ENCODE assay signal across 20 cellular contexts in the genomic region with DNA sequence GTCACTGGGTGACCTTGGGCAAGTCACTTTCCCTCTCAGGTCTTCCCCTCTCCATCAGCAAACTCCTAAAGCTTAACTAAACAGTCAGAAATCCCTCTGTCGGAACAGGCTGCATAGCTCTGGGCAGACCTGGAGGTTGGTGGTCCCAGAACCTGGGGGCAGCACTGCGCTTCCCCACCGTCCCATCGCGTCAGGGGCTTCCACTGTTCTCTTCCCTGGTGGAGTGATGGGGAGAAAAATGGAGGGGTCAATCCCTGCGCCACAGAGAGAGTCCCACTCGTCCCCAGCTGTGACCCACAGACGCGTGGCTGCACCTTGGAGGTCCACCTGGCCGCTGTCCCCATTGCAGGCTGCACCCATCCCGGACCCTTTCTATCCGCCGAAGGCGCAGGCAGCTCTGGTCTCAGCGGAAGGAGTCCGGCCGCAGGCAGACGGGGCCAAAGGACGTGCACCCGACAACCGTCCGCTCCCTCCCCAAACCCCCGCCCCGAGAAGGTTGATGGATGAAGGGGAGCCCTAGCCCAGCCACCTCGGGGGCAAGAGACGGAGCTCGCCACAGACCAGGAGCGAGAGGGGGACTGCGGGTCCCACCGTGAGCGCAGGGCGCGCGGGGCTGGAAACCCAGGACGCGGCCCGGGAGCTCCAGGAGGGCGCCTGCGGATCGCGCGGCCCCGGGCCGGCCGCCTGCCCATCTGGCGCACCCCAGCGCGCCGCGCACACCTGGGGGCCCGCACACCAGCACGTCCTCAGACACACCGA. TPM values are rescaled to one million over a fixed set of nuclear protein-coding genes. Genes with fewer than 3 reads are reported as not detected.
DNase-seq lines count a peak whose midpoint lies in the region; FAIRE-seq and TF ChIP-seq lines count a peak whose summit lies in the region.
"Had no signal": no experiment of that assay in that cellular context is flagged by ENCODE, and none has a peak within 500 bp of the region (broad histone marks: within the 10 kb centered on the region; RNA-seq: fewer than 3 reads in every experiment).

No MANE protein-coding gene starts in this region.

- no peak overlapping the region for H3K23ac ChIP-seq in H9 (ENCODE audit: insufficient read length, low read depth, low read length)
- no peak overlapping the region for H3K23ac ChIP-seq in H1 (ENCODE audit: insufficient read length)

- no CpG with 5 or more reads among the region's 53 CpGs for WGBS in H9 (ENCODE audit: extremely low coverage, insufficient read length, low lambda C conversion rate)
- 7% methylated on average over 33 of the region's 53 CpGs; no CpG with 5 or more reads in 1 of the 2 experiments for WGBS in H1 (ENCODE audit: extremely low coverage in 1 of 2, insufficient coverage in 1 of 2, insufficient read length in 1 of 2, insufficient replicate concordance in 2 of 2, low coverage in 1 of 2, low lambda C conversion rate in 2 of 2, missing lambda C conversion rate in 1 of 2), 2 experiments

- H3K27me3 ChIP-seq in H9 (ENCODE audit: insufficient read depth, low read length) (peaks cover 71% of the 10 kb centered on the region), H1 (replicated peaks in 1 of 4; ENCODE audit: control insufficient read depth in 3 of 4, extremely low read depth in 1 of 4, insufficient read depth in 3 of 4, low read length in 3 of 4) (peaks cover 67 to 96% (median 81%) of the 10 kb centered on the region in 4 experiments), neural cell (ENCODE audit: insufficient read depth, low read depth, low read length) (peaks cover 75% of the 10 kb centered on the region)

- peak overlapping the region; percentile 22 for H3K4me2 ChIP-seq in H9 (ENCODE audit: insufficient read depth, insufficient read length, low read length)
- peak overlapping the region; percentile 47 to 71 for H3K4me2 ChIP-seq in H1 (ENCODE audit: insufficient read depth in 1 of 2, low read depth in 2 of 2, low read length in 2 of 2)
- no peak overlapping the region for H3K4me2 ChIP-seq in neural cell (ENCODE audit: low read length)
- H3K4me2 ChIP-seq: BLaER1 treated with 17β-estradiol and CSF1 and Interleukin-3, amounts not matched to agents 10 nM and 100 nM had no signal

- H4K20me1 ChIP-seq in H9 (ENCODE audit: control insufficient read depth, insufficient read depth, insufficient read length) (no peaks in the 10 kb centered on the region), H1 (replicated peaks in 1 of 2; ENCODE audit: control insufficient read depth in 1 of 2, insufficient read depth in 2 of 2, low read length in 2 of 2) (peaks cover 17 to 18% of the 10 kb centered on the region in 2 experiments), neural cell (ENCODE audit: insufficient read depth) (no peaks in the 10 kb centered on the region)

- peaks cover 0 to 6% (median 0%) of the 10 kb centered on the region in 4 experiments; a peak in 1 of 8 replicates for H3K36me3 ChIP-seq in H1 (ENCODE audit: control insufficient read depth in 2 of 4, insufficient read depth in 4 of 4, low read length in 3 of 4)
- H3K36me3 ChIP-seq in neural cell (ENCODE audit: insufficient read depth, low read length): no peaks in the 10 kb centered on the region
- H3K36me3 ChIP-seq: BLaER1 treated with 17β-estradiol and CSF1 and Interleukin-3, amounts not matched to agents 10 nM and 100 nM had no signal

- H3T11ph ChIP-seq in H9 (ENCODE audit: low read length): no peak overlapping the region

- H3K9ac ChIP-seq in H9 (ENCODE audit: extremely low read depth, insufficient read length, low read length): no peak overlapping the region
- no peak overlapping the region for H3K9ac ChIP-seq in H1 (replicated peaks in 1 of 4; ENCODE audit: extremely low read depth in 1 of 4, low read depth in 3 of 4, low read length in 3 of 4)
- H3K9ac ChIP-seq in neural cell (ENCODE audit: low read length): no peak overlapping the region
- H3K9ac ChIP-seq: BLaER1 treated with 17β-estradiol and CSF1 and Interleukin-3, amounts not matched to agents 10 nM and 100 nM had no signal

- intact Hi-C loops in Calu3 (cut with micrococcal nuclease; ENCODE audit: unreplicated experiment): no loop called here

- no peaks in the 10 kb centered on the region for H3K79me2 ChIP-seq in H9 (ENCODE audit: insufficient read depth, low read length)
- no peaks in the 10 kb centered on the region for H3K79me2 ChIP-seq in H1 (ENCODE audit: control insufficient read depth in 1 of 2, insufficient read depth in 2 of 2, low read length in 2 of 2)
- H3K79me2 ChIP-seq in neural cell (replicated peaks; ENCODE audit: insufficient read depth, low read length): no peaks in the 10 kb centered on the region

- no peak overlapping the region for H3K27ac Mint-ChIP-seq in H9
- H3K27ac Mint-ChIP-seq in Calu3 (ENCODE audit: unreplicated experiment): no peak overlapping the region
- H3K27ac Mint-ChIP-seq in activated naive CD4-positive, alpha-beta T cell treated with anti-CD3 and anti-CD28 coated beads, Interleukin-2, amount 10 ng/mL, durations not matched to agents 7 days and 5 days: no peak overlapping the region
- H3K27ac Mint-ChIP-seq: HFFc6, IgD-negative memory B cell had no signal

- POLR2A ChIA-PET in H1 (lab: Charles Lee; ENCODE audit: partially characterized antibody): interaction anchor here (0.8 to 2.0 kb wide), 3 partner anchors 48 to 159 kb away, joined by 3 to 5 read pairs (median 4); no protein-coding TSS in a partner anchor

- DNase-seq in AG08395 (ENCODE audit: low spot score) (peak; percentile 4), H9 (no peak), H1 (ENCODE audit: low read depth in 1 of 2, low spot score in 2 of 2) (peak in 1 of 2 experiments; percentile 65), NCI-H510A treated with DMSO at 0.1 percent for 48 hours (lab: John Stamatoyannopoulos, UW) (no peak), CD1c-positive myeloid dendritic cell (ENCODE audit: extremely low spot score) (no peak), Calu3 (no peak)
- no peak for DNase-seq in activated naive CD4-positive, alpha-beta T cell treated with anti-CD3 and anti-CD28 coated beads, Interleukin-2, amount 10 ng/mL, durations not matched to agents 7 days and 5 days
- DNase-seq: activated CD4-positive, alpha-beta T cell treated with anti-CD3 and anti-CD28 coated beads for 4 hours; activated naive CD4-positive, alpha-beta T cell; erythroblast; HFFc6; hypothalamus; NCI-H1930; stimulated activated CD4-positive, alpha-beta T cell treated with anti-CD3 and anti-CD28 coated beads, Interleukin-4, amount 100 ng/mL, for 4 hours; stimulated activated naive CD8-positive, alpha-beta T cell treated with anti-CD3 and anti-CD28 coated beads, Interleukin-15, Interleukin-2, amounts not matched to agents 100 U/mL and 50 U/mL, for 24 hours had no signal

- H3K14ac ChIP-seq in H9 (ENCODE audit: insufficient read depth, low read length) (no peak overlapping the region), H1 (ENCODE audit: insufficient read length) (no peak overlapping the region)

- no peak overlapping the region for H2AK5ac ChIP-seq in H9 (ENCODE audit: insufficient read length, low read length)
- H2AK5ac ChIP-seq in H1 (ENCODE audit: low read depth, low read length): no peak overlapping the region

- peaks cover 24 to 40% of the 10 kb centered on the region in 2 experiments for H3K4me1 Mint-ChIP-seq in H9
- H3K4me1 Mint-ChIP-seq in Calu3 (ENCODE audit: low read depth, unreplicated experiment): no peaks in the 10 kb centered on the region
- peaks cover 18% of the 10 kb centered on the region for H3K4me1 Mint-ChIP-seq in activated naive CD4-positive, alpha-beta T cell treated with anti-CD3 and anti-CD28 coated beads, Interleukin-2, amount 10 ng/mL, durations not matched to agents 7 days and 5 days

- H2BK120ac ChIP-seq in H9 (ENCODE audit: low read depth, low read length, poor library complexity, severe bottlenecking): no peak overlapping the region
- H2BK120ac ChIP-seq in H1 (replicated peaks; ENCODE audit: low read depth, low read length): no peak overlapping the region

- H3F3A ChIP-seq in neural cell (ENCODE audit: insufficient read depth, low read length, poor library complexity, severe bottlenecking): no peaks in the 10 kb centered on the region

- H2BK12ac ChIP-seq in H9 (ENCODE audit: insufficient read length, low read depth, low read length): no peak overlapping the region
- no peak overlapping the region for H2BK12ac ChIP-seq in H1 (ENCODE audit: low read depth, low read length)

- no peak overlapping the region for H2BK5ac ChIP-seq in H9 (ENCODE audit: insufficient read length, low read length)
- no peak overlapping the region for H2BK5ac ChIP-seq in H1 (ENCODE audit: low read depth, low read length)

- H3K9me3 Mint-ChIP-seq in H9 (no peaks in the 10 kb centered on the region), Calu3 (ENCODE audit: low read depth, unreplicated experiment) (no peaks in the 10 kb centered on the region)
- no peaks in the 10 kb centered on the region for H3K9me3 Mint-ChIP-seq in activated naive CD4-positive, alpha-beta T cell treated with anti-CD3 and anti-CD28 coated beads, Interleukin-2, amount 10 ng/mL, durations not matched to agents 7 days and 5 days
- H3K9me3 Mint-ChIP-seq: HFFc6 had no signal

- peak overlapping the region; percentile 15 to 57 (median 34); a peak in 7 of 8 replicates for H3K4me3 ChIP-seq in H1 (ENCODE audit: extremely low read depth in 1 of 4, insufficient read depth in 2 of 4, low read depth in 3 of 4, low read length in 4 of 4)
- peak overlapping the region; percentile 54 for H3K4me3 ChIP-seq in neural cell (ENCODE audit: low read length)
- H3K4me3 ChIP-seq: BLaER1 treated with 17β-estradiol and CSF1 and Interleukin-3, amounts not matched to agents 10 nM and 100 nM had no signal

- H3K18ac ChIP-seq in H9 (ENCODE audit: insufficient read length, low read depth, low read length) (no peak overlapping the region), H1 (ENCODE audit: extremely low read depth, low read length) (no peak overlapping the region)

- H2AFZ ChIP-seq in H9 (ENCODE audit: low read length) (no peak overlapping the region), H1 (ENCODE audit: low read length) (no peak overlapping the region), neural cell (ENCODE audit: low read depth, low read length) (no peak overlapping the region)

- H3K27me3 Mint-ChIP-seq in H9 (ENCODE audit: low read depth) (peaks cover 95% of the 10 kb centered on the region), Calu3 (ENCODE audit: unreplicated experiment) (peaks cover 99% of the 10 kb centered on the region)
- H3K27me3 Mint-ChIP-seq in activated naive CD4-positive, alpha-beta T cell treated with anti-CD3 and anti-CD28 coated beads, Interleukin-2, amount 10 ng/mL, durations not matched to agents 7 days and 5 days: peaks cover 93% of the 10 kb centered on the region

- H4K91ac ChIP-seq in H9 (ENCODE audit: insufficient read length, low read depth, low read length): no peak overlapping the region
- H4K91ac ChIP-seq in H1 (replicated peaks; ENCODE audit: insufficient read length, low read length): no peak overlapping the region

- H3K9me2 ChIP-seq in neural cell (ENCODE audit: insufficient read depth, low read length): no peaks in the 10 kb centered on the region

- H4K8ac ChIP-seq in H9 (replicated peaks; ENCODE audit: insufficient read length, low read depth, low read length): no peak overlapping the region
- no peak overlapping the region for H4K8ac ChIP-seq in H1 (ENCODE audit: extremely low read depth, insufficient read depth, low read length)

- no peak overlapping the region for H2BK20ac ChIP-seq in H9 (ENCODE audit: low read depth, low read length, poor library complexity, severe bottlenecking)
- no peak overlapping the region for H2BK20ac ChIP-seq in H1 (ENCODE audit: low read length)

- H3K56ac ChIP-seq in H9 (ENCODE audit: insufficient read length, low read depth, low read length) (no peak overlapping the region), H1 (replicated peaks; ENCODE audit: insufficient read length, low read depth, low read length) (no peak overlapping the region)

- no peak for FAIRE-seq in H1 (lab: Jason Lieb, UNC)

- no peak overlapping the region for H3K27ac ChIP-seq in H9 (ENCODE audit: insufficient read length, low read depth, low read length)
- no peak overlapping the region for H3K27ac ChIP-seq in H1 (ENCODE audit: low read depth, low read length)
- H3K27ac ChIP-seq in neural cell (ENCODE audit: low read length): no peak overlapping the region
- H3K27ac ChIP-seq: BLaER1 treated with 17β-estradiol and CSF1 and Interleukin-3, amounts not matched to agents 10 nM and 100 nM had no signal

- H4K5ac ChIP-seq in H9 (ENCODE audit: insufficient read length, low read depth, low read length): no peak overlapping the region
- H4K5ac ChIP-seq in H1 (ENCODE audit: insufficient read length, low read depth, low read length): no peak overlapping the region

- H3K4me3 Mint-ChIP-seq in H9 (peak overlapping the region; percentile 49 to 78), Calu3 (ENCODE audit: low read depth, unreplicated experiment) (no peak overlapping the region)
- no peak overlapping the region for H3K4me3 Mint-ChIP-seq in activated naive CD4-positive, alpha-beta T cell treated with anti-CD3 and anti-CD28 coated beads, Interleukin-2, amount 10 ng/mL, durations not matched to agents 7 days and 5 days
- H3K4me3 Mint-ChIP-seq: HFFc6 had no signal

- H3K79me1 ChIP-seq in H9 (ENCODE audit: insufficient read depth, low read depth, low read length, poor library complexity, severe bottlenecking) (no peaks in the 10 kb centered on the region), H1 (ENCODE audit: low read depth, low read length) (no peaks in the 10 kb centered on the region)

- no peak for TF ChIP-seq POLR2A in H1 (IDR thresholded peaks at IDR 0.05; ENCODE audit: control extremely low read depth in 1 of 2, low read depth in 2 of 2, low read length in 2 of 2)

- CTCF ChIA-PET in H1 (lab: Charles Lee; ENCODE audit: partially characterized antibody): interaction anchor here (1.0 to 11.6 kb wide), 20 partner anchors 7 to 449 kb away, joined by 3 to 197 read pairs (median 13); no protein-coding TSS in a partner anchor
- CTCF ChIA-PET in Calu3 (lab: Charles Lee): interaction anchor here (0.7 to 1.3 kb wide), 4 partner anchors 35 to 219 kb away, joined by 4 to 9 read pairs (median 6); no protein-coding TSS in a partner anchor
- CTCF ChIA-PET in activated naive CD4-positive, alpha-beta T cell treated with anti-CD3 and anti-CD28 coated beads, Interleukin-2, amount 10 ng/mL, durations not matched to agents 7 days and 5 days (lab: Charles Lee): no interaction called here

- no peaks in the 10 kb centered on the region; a peak in 1 of 7 replicates for H3K36me3 Mint-ChIP-seq in H9 (ENCODE audit: insufficient read depth in 1 of 3, low read depth in 3 of 3)
- H3K36me3 Mint-ChIP-seq in Calu3 (ENCODE audit: insufficient read depth, unreplicated experiment): no peaks in the 10 kb centered on the region
- no peaks in the 10 kb centered on the region for H3K36me3 Mint-ChIP-seq in activated naive CD4-positive, alpha-beta T cell treated with anti-CD3 and anti-CD28 coated beads, Interleukin-2, amount 10 ng/mL, durations not matched to agents 7 days and 5 days
- H3K36me3 Mint-ChIP-seq: IgD-negative memory B cell had no signal

- H2BK15ac ChIP-seq in H9 (ENCODE audit: low read depth, low read length) (no peak overlapping the region), H1 (ENCODE audit: low read length) (no peak overlapping the region)

- TF ChIP-seq EP300 in H1 (IDR thresholded peaks at IDR 0.05; ENCODE audit: borderline replicate concordance in 1 of 2, low read depth in 2 of 2, low read length in 2 of 2) (no peak), neural cell (conservative IDR thresholded peaks at IDR 0.05; ENCODE audit: poor library complexity, severe bottlenecking) (no peak)

- no peak for TF ChIP-seq CTCF in H9 (conservative IDR thresholded peaks at IDR 0.05)
- TF ChIP-seq CTCF in H1 (IDR thresholded peaks at IDR 0.05; ENCODE audit: control extremely low read depth in 1 of 3, insufficient read depth in 1 of 3, low read depth in 1 of 3, low read length in 3 of 3): no peak
- no peak for TF ChIP-seq CTCF in neural cell (IDR thresholded peaks at IDR 0.05; ENCODE audit: poor library complexity, severe bottlenecking)
- no peak for TF ChIP-seq CTCF in Calu3 (IDR thresholded peaks at IDR 0.05; ENCODE audit: unreplicated experiment)

- H3K4ac ChIP-seq in H9 (ENCODE audit: low read depth, low read length) (no peak overlapping the region), H1 (replicated peaks; ENCODE audit: insufficient read length, low read depth, low read length) (no peak overlapping the region)

- no TSS peak for BruUV-seq in Calu3 (replicated peaks; lab: Mats Ljungman, UMichigan)

- no peaks in the 10 kb centered on the region; the same call in 1 of the 2 replicates for H3K4me1 ChIP-seq in H9 (ENCODE audit: insufficient read depth, low read length)
- H3K4me1 ChIP-seq in H1 (replicated peaks in 1 of 4; ENCODE audit: control insufficient read depth in 3 of 4, insufficient read depth in 4 of 4, low read length in 3 of 4): peaks cover 0 to 43% (median 22%) of the 10 kb centered on the region in 4 experiments; a peak in 6 of 7 replicates

- peaks cover 15% of the 10 kb centered on the region for H3K23me2 ChIP-seq in H9 (ENCODE audit: insufficient read length, low read depth, low read length, poor library complexity, severe bottlenecking)
- H3K23me2 ChIP-seq in H1 (ENCODE audit: low read depth, low read length): peaks cover 10% of the 10 kb centered on the region; the same call in 1 of the 2 replicates

- H3K9me3 ChIP-seq in H9 (ENCODE audit: control insufficient read depth, low read depth, low read length) (no peaks in the 10 kb centered on the region), H1 (ENCODE audit: insufficient read depth in 2 of 2, low read depth in 1 of 2, low read length in 1 of 2) (no peaks in the 10 kb centered on the region), neural cell (ENCODE audit: low read length) (no peaks in the 10 kb centered on the region)

- no peak for TF ChIP-seq RAD21 in H1 (IDR thresholded peaks at IDR 0.05 in 1 of 2, conservative IDR thresholded peaks at IDR 0.05 in 1 of 2; ENCODE audit: low read depth in 2 of 2, low read length in 2 of 2)
- TF ChIP-seq RAD21 in neural cell (conservative IDR thresholded peaks at IDR 0.05): no peak

RNA-seq across cellular contexts. Expression of a gene that starts 0.6 kb away (rescaled TPM):
- total RNA-seq in H9 (2021) (0.17 and 0.20 TPM in 2 replicates), Calu3 (2022) (not detected in 2 replicates)
- 0.10 and 0.19 TPM in 2 replicates for total RNA-seq in H1 (2021; fragmentation: NEBNext Ultra II Directional; extraction: Animal tissue kit (Norgen Biotek cat#: 25700))
- polyA plus RNA-seq in H1 (2011; rRNA removed) (0.08 and 0.13 TPM in 2 replicates), neural cell (0.14 TPM in 1 of 2 replicates, not detected in the other)
- polyA plus RNA-seq in H1 (2011; cell fraction: cytosol; rRNA removed): 0.05 TPM
- 0.26 TPM for polyA plus RNA-seq in H1 (2011; cell fraction: nucleus; rRNA removed)
- 0.05 to 0.17 TPM (median 0.08 TPM) in 3 of 4 replicates, not detected in the other for polyA plus RNA-seq in H1 (2012, experiment 1 of 2)
- 0.13 TPM for polyA plus RNA-seq in H1 (2012, experiment 2 of 2)
- polyA plus RNA-seq in H1 (2013, experiment 1 of 2): 0.02 TPM
- 0.07 TPM for polyA plus RNA-seq in H1 (2013, experiment 2 of 2)
- polyA minus RNA-seq in H1 (2011; rRNA and poly(A)+ RNA removed): 0.06 and 0.07 TPM in 2 replicates
- polyA minus RNA-seq in H1 (2011; cell fraction: cytosol; rRNA and poly(A)+ RNA removed): not detected
- polyA minus RNA-seq in H1 (2011; cell fraction: nucleus; rRNA and poly(A)+ RNA removed): 0.40 TPM
- polyA minus RNA-seq in neural cell: not detected in 2 replicates
- total RNA-seq: HFFc6, mononuclear cell, renal cortical epithelial cell had no signal
- polyA plus RNA-seq: IgD-negative memory B cell had no signal

RNA-seq across cellular contexts. Expression of a gene that starts 58.5 kb away (rescaled TPM):
- total RNA-seq in H9 (2021): 0.66 and 0.77 TPM in 2 replicates
- total RNA-seq in H1 (2021; fragmentation: NEBNext Ultra II Directional; extraction: Animal tissue kit (Norgen Biotek cat#: 25700)): 0.78 and 1.1 TPM in 2 replicates
- 1.5 and 2.2 TPM in 2 replicates for polyA plus RNA-seq in H1 (2011; rRNA removed)
- 2.0 TPM for polyA plus RNA-seq in H1 (2011; cell fraction: cytosol; rRNA removed)
- polyA plus RNA-seq in H1 (2011; cell fraction: nucleus; rRNA removed): 3.0 TPM
- polyA plus RNA-seq in H1 (2012, experiment 1 of 2): 1.4 to 2.0 TPM (median 1.9 TPM) in 4 replicates
- polyA plus RNA-seq in H1 (2012, experiment 2 of 2): 0.67 TPM
- 0.41 TPM for polyA plus RNA-seq in H1 (2013, experiment 1 of 2)
- 0.50 TPM for polyA plus RNA-seq in H1 (2013, experiment 2 of 2)
- polyA minus RNA-seq in H1 (2011; rRNA and poly(A)+ RNA removed): 1.9 and 2.1 TPM in 2 replicates
- 0.95 TPM for polyA minus RNA-seq in H1 (2011; cell fraction: cytosol; rRNA and poly(A)+ RNA removed)
- polyA minus RNA-seq in H1 (2011; cell fraction: nucleus; rRNA and poly(A)+ RNA removed): 1.2 TPM
- 0.57 and 1.4 TPM in 2 replicates for polyA plus RNA-seq in neural cell
- polyA minus RNA-seq in neural cell: 0.73 and 1.7 TPM in 2 replicates
- total RNA-seq in Calu3 (2022): 0.24 and 0.37 TPM in 2 replicates
- polyA plus RNA-seq: IgD-negative memory B cell had no signal

Comparison
In these comparisons a context has a peak if more than half of its experiments do, and no peak if none do; other contexts are left out.
1. H3K4me3 Mint-ChIP-seq: peak in H9 (2 of 2); none in Calu3 (single experiment) and activated naive CD4-positive, alpha-beta T cell treated with anti-CD3 and anti-CD28 coated beads, Interleukin-2, amount 10 ng/mL, durations not matched to agents 7 days and 5 days (single experiment).